ENCODE assay signal across 13 cellular contexts in the genomic region with DNA sequence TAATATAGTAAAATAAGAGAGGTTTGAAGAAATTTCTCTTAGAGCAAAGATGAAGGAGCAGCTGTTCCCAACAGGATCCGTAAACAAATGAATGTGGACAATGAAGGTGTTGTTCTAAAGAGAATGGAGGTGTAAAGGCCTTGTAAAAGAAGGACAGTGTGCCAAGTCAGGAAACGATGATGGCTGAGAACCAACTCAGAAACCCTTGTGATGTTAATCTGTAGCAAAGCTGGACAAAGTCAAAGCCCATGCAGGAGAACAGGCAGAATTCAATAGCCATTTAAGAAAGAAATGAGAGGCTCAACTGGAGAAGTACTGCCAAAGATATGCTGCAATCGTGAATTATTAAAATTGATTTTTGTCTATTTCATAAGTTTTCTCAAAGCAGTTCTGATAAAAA.
DNase-seq lines count a peak whose midpoint lies in the region; ATAC-seq and TF ChIP-seq lines count a peak whose summit lies in the region.
"Had no signal": no experiment of that assay in that cellular context is flagged by ENCODE, and none has a peak within 500 bp of the region (broad histone marks: within the 10 kb centered on the region; RNA-seq: fewer than 3 reads in every experiment).

No MANE protein-coding gene starts in this region.

- H3K4me3 ChIP-seq in PC-3 (ENCODE audit: low read length), result no peak overlapping the region
- H3K4me3 ChIP-seq in retinal pigment epithelial cell (ENCODE audit: low read length), result no peak overlapping the region
- no peak overlapping the region for H3K4me3 ChIP-seq in gastroesophageal sphincter

- H3K9me2 ChIP-seq in PC-3 (replicated peaks; ENCODE audit: low read length), result no peaks in the 10 kb centered on the region

- CTCF ChIA-PET in PC-3 (lab: Charles Lee), result no interaction called here

- POLR2A ChIA-PET in PC-3 (lab: Charles Lee; ENCODE audit: unreplicated experiment), result no interaction called here

- no peak for TF ChIP-seq POLR2A in gastroesophageal sphincter (IDR thresholded peaks at IDR 0.05)

- no peak for DNase-seq in T-helper 2 cell treated with Interferon-gamma antibody and Interleukin-4, amounts not matched to agents 5 μg/mL and 100 μg/mL, for 36 hours (ENCODE audit: low spot score)
- DNase-seq in T-helper 2 cell, result no peak
- DNase-seq in PC-3, result no peak
- DNase-seq in dermis blood vessel endothelial cell, result peak; percentile 73
- DNase-seq in retinal pigment epithelial cell (ENCODE audit: low read depth), result peak; percentile 24
- no peak for DNase-seq in GM19238 (ENCODE audit: insufficient read length, low spot score)
- DNase-seq in HK-2 (ENCODE audit: unreplicated experiment), result no peak
- DNase-seq: activated CD4-positive, alpha-beta T cell treated with anti-CD3 and anti-CD28 coated beads, Interleukin-2, amount 50 U/mL, for 48 hours; amniotic stem cell; foreskin fibroblast; NK-92 treated with Interleukin-12 subunit alpha and Interleukin-12 subunit beta, amount 100 ng/mL, for 24 hours; small intestine had no signal

- no peaks in the 10 kb centered on the region for H4K20me1 ChIP-seq in PC-3 (ENCODE audit: low read length)

- no peak overlapping the region for H2AFZ ChIP-seq in PC-3 (ENCODE audit: low read length)

- no peak overlapping the region for H3K27ac ChIP-seq in PC-3 (ENCODE audit: low read length)
- no peak overlapping the region for H3K27ac ChIP-seq in gastroesophageal sphincter

- TF ChIP-seq CTCF in PC-3 (conservative IDR thresholded peaks at IDR 0.05; ENCODE audit: low read depth, low read length) (no peak), retinal pigment epithelial cell (conservative IDR thresholded peaks at IDR 0.05; ENCODE audit: low read depth, low read length) (no peak), gastroesophageal sphincter (IDR thresholded peaks at IDR 0.05) (no peak)

- H3K36me3 ChIP-seq in PC-3 (ENCODE audit: low read depth, low read length) (peaks cover 43% of the 10 kb centered on the region), gastroesophageal sphincter (peaks cover 2 to 74% of the 10 kb centered on the region in 2 donors)

- no TSS peak for BruUV-seq in PC-3 (replicated peaks; lab: Mats Ljungman, UMichigan)

- H3K27ac Mint-ChIP-seq in T-helper 2 cell treated with Interferon-gamma antibody and Interleukin-4, amounts not matched to agents 5 μg/mL and 100 μg/mL, for 36 hours, result peak overlapping the region; percentile 47

- peaks cover 20% of the 10 kb centered on the region for H3K4me1 Mint-ChIP-seq in T-helper 2 cell treated with Interferon-gamma antibody and Interleukin-4, amounts not matched to agents 5 μg/mL and 100 μg/mL, for 36 hours (ENCODE audit: low read depth)

- no peaks in the 10 kb centered on the region for H3K9me3 ChIP-seq in PC-3 (ENCODE audit: low read length)
- no peaks in the 10 kb centered on the region for H3K9me3 ChIP-seq in gastroesophageal sphincter

- intact Hi-C loops in PC-3 (cut with micrococcal nuclease), result no loop called here

- WGBS in gastroesophageal sphincter (ENCODE audit: low coverage in 1 of 2), 2 donors, result 42 to 52% methylated on average over 3 of the region's 3 CpGs

- H3K27me3 Mint-ChIP-seq in T-helper 2 cell treated with Interferon-gamma antibody and Interleukin-4, amounts not matched to agents 5 μg/mL and 100 μg/mL, for 36 hours (ENCODE audit: low read depth), result no peaks in the 10 kb centered on the region

- no peaks in the 10 kb centered on the region for H3K79me2 ChIP-seq in PC-3 (ENCODE audit: low read length)

- no peak overlapping the region for H3K9ac ChIP-seq in PC-3 (ENCODE audit: low read length)

- no peaks in the 10 kb centered on the region for H3K4me1 ChIP-seq in PC-3 (ENCODE audit: insufficient read depth, low read length)
- H3K4me1 ChIP-seq in gastroesophageal sphincter, result peaks cover 0 to 65% (median 2%) of the 10 kb centered on the region in 3 donors

- H3K27me3 ChIP-seq in PC-3 (ENCODE audit: low read length), result no peaks in the 10 kb centered on the region
- no peaks in the 10 kb centered on the region for H3K27me3 ChIP-seq in gastroesophageal sphincter

- no peaks in the 10 kb centered on the region for H3K9me3 Mint-ChIP-seq in T-helper 2 cell treated with Interferon-gamma antibody and Interleukin-4, amounts not matched to agents 5 μg/mL and 100 μg/mL, for 36 hours

- peaks cover 56% of the 10 kb centered on the region for H3K36me3 Mint-ChIP-seq in T-helper 2 cell treated with Interferon-gamma antibody and Interleukin-4, amounts not matched to agents 5 μg/mL and 100 μg/mL, for 36 hours (ENCODE audit: low read depth)

- no peak for TF ChIP-seq EP300 in gastroesophageal sphincter (IDR thresholded peaks at IDR 0.05)

- no peak overlapping the region for H3K4me3 Mint-ChIP-seq in T-helper 2 cell treated with Interferon-gamma antibody and Interleukin-4, amounts not matched to agents 5 μg/mL and 100 μg/mL, for 36 hours

- ATAC-seq in PC-3 (peak; percentile 53), gastroesophageal sphincter (no peak)

- H3K4me2 ChIP-seq in PC-3 (ENCODE audit: low read length), result no peak overlapping the region

- no peaks in the 10 kb centered on the region for H3F3A ChIP-seq in PC-3 (ENCODE audit: low read length, unreplicated experiment)

Comparison
In these comparisons a context has a peak if more than half of its experiments do, and no peak if none do; other contexts are left out.
1. DNase-seq: peak in dermis blood vessel endothelial cell (single experiment) and retinal pigment epithelial cell (single experiment); none in T-helper 2 cell treated with Interferon-gamma antibody and Interleukin-4, amounts not matched to agents 5 μg/mL and 100 μg/mL, for 36 hours (single experiment), T-helper 2 cell (0 of 5), PC-3 (single experiment), GM19238 (single experiment) and HK-2 (single experiment).